Comparison of ENCODE assay signal across 13 cellular contexts in genomic region chr7:107993879-107994278, GRCh38. TPM values are rescaled to one million over a fixed set of nuclear protein-coding genes. Genes with fewer than 3 reads are reported as not detected.
A peak's percentile ranks its signal among the peaks of the same experiment; 100 is the strongest.
DNase-seq lines count a peak whose midpoint lies in the region; ATAC-seq, FAIRE-seq and TF ChIP-seq lines count a peak whose summit lies in the region.
"Had no signal": no experiment of that assay in that cellular context is flagged by ENCODE, and none has a peak within 500 bp of the region (broad histone marks: within the 10 kb centered on the region; RNA-seq: fewer than 3 reads in every experiment).

No MANE protein-coding gene starts in this region.

- POLR2A ChIA-PET in naive thymus-derived CD8-positive, alpha-beta T cell (lab: Charles Lee) = no interaction called here

- H3K4me1 Mint-ChIP-seq in naive thymus-derived CD8-positive, alpha-beta T cell = no peaks in the 10 kb centered on the region
- H3K4me1 Mint-ChIP-seq in nephron progenitor cell = peaks cover 43% of the 10 kb centered on the region
- H3K4me1 Mint-ChIP-seq: activated CD4-positive, alpha-beta memory T cell treated with anti-CD3 and anti-CD28 coated beads, Interleukin-2, amount 10 ng/mL, durations not matched to agents 7 days and 5 days; central memory CD8-positive, alpha-beta T cell had no signal

- H2AFZ ChIP-seq in mesenchymal stem cell (ENCODE audit: low read depth, low read length) = no peak overlapping the region

- DNase-seq in NCI-H146 (lab: John Stamatoyannopoulos, UW) (peak; percentile 82), mesenchymal stem cell (no peak), small intestine (peak; percentile 74), NCI-H1694 treated with DMSO at 0.1 percent for 48 hours (lab: John Stamatoyannopoulos, UW) (no peak), nephron progenitor cell (no peak)
- no peak for DNase-seq in naive thymus-derived CD8-positive, alpha-beta T cell
- DNase-seq: activated CD4-positive, alpha-beta memory T cell treated with anti-CD3 and anti-CD28 coated beads, Interleukin-2, amount 10 ng/mL, durations not matched to agents 7 days and 5 days; activated effector memory CD4-positive, alpha-beta T cell treated with anti-CD3 and anti-CD28 coated beads, Interleukin-2, amount 50 U/mL, for 16 hours; lower lobe of right lung; NCI-H2029 treated with DMSO at 0.1 percent for 48 hours had no signal

- H4K8ac ChIP-seq in mesenchymal stem cell (ENCODE audit: low read length) = peak overlapping the region; percentile 78

- H3K9me3 ChIP-seq in mesenchymal stem cell (ENCODE audit: control insufficient read depth, low read length) (no peaks in the 10 kb centered on the region), small intestine (ENCODE audit: control insufficient read depth, low read depth) (no peaks in the 10 kb centered on the region)
- H3K9me3 ChIP-seq: lower lobe of right lung had no signal

- H3K27ac ChIP-seq in VCaP = peak overlapping the region; percentile 95
- peak overlapping the region; percentile 57 for H3K27ac ChIP-seq in mesenchymal stem cell (ENCODE audit: low read length, poor library complexity, severe bottlenecking)
- peak overlapping the region in 1 of 2 donors; percentile 55 for H3K27ac ChIP-seq in small intestine (ENCODE audit: low read depth in 1 of 2, low read length in 1 of 2)
- H3K27ac ChIP-seq: lower lobe of right lung had no signal

- peaks cover 24 to 75% of the 10 kb centered on the region in 2 experiments for H3K36me3 ChIP-seq in mesenchymal stem cell (ENCODE audit: control insufficient read depth in 1 of 2, insufficient read depth in 2 of 2, low read depth in 1 of 2, low read length in 2 of 2)
- H3K36me3 ChIP-seq in small intestine (ENCODE audit: control insufficient read depth in 2 of 2, insufficient read depth in 2 of 2, low read length in 2 of 2) = peaks cover 0 to 8% of the 10 kb centered on the region in 2 donors

- H2BK15ac ChIP-seq in mesenchymal stem cell (ENCODE audit: low read depth, poor library complexity, severe bottlenecking) = peak overlapping the region; percentile 3

- 100% methylated on average over 1 of the region's 1 CpG for WGBS in mesenchymal stem cell
- 8 to 38% (median 19%) methylated on average over 1 of the region's 1 CpG for WGBS in small intestine, 3 donors

- peak overlapping the region in 1 of 2 experiments; percentile 91 for H2BK12ac ChIP-seq in mesenchymal stem cell (ENCODE audit: low read length in 2 of 2)

- peak overlapping the region; percentile 83 for H2BK5ac ChIP-seq in mesenchymal stem cell (ENCODE audit: low read depth, low read length, poor library complexity, severe bottlenecking)

- no peak for FAIRE-seq in small intestine (lab: Jason Lieb, UNC)

- H3K14ac ChIP-seq in mesenchymal stem cell (ENCODE audit: low read length in 2 of 2) = peak overlapping the region in 1 of 2 experiments; percentile 81

- H3K4me1 ChIP-seq in mesenchymal stem cell (ENCODE audit: control insufficient read depth, insufficient read depth, low read depth, low read length) (peaks cover 7% of the 10 kb centered on the region), small intestine (ENCODE audit: control insufficient read depth in 2 of 2, insufficient read depth in 1 of 2, low read depth in 1 of 2, low read length in 1 of 2) (peaks cover 7 to 13% of the 10 kb centered on the region in 2 donors)

- H3K18ac ChIP-seq in mesenchymal stem cell (ENCODE audit: low read depth in 1 of 2, low read length in 2 of 2) = peak overlapping the region; percentile 67 to 69

- peak overlapping the region; percentile 52 for H3K4me2 ChIP-seq in mesenchymal stem cell (ENCODE audit: low read length, poor library complexity, severe bottlenecking)

- H3K27me3 ChIP-seq in mesenchymal stem cell (ENCODE audit: control insufficient read depth in 1 of 2, insufficient read depth in 1 of 2, low read length in 2 of 2) (no peaks in the 10 kb centered on the region), small intestine (ENCODE audit: control insufficient read depth in 2 of 2, insufficient read depth in 2 of 2, low read length in 2 of 2) (peaks cover 0 to 2% of the 10 kb centered on the region in 2 donors)

- peaks cover 0 to 6% (median 0%) of the 10 kb centered on the region in 3 donors for H3K36me3 Mint-ChIP-seq in naive thymus-derived CD8-positive, alpha-beta T cell
- peaks cover 62% of the 10 kb centered on the region for H3K36me3 Mint-ChIP-seq in nephron progenitor cell (ENCODE audit: low read depth)
- H3K36me3 Mint-ChIP-seq: IgD-negative memory B cell had no signal

- peaks cover 3% of the 10 kb centered on the region for H3K79me1 ChIP-seq in mesenchymal stem cell (replicated peaks; ENCODE audit: low read length, poor library complexity, severe bottlenecking)

- no peak for ATAC-seq in naive thymus-derived CD8-positive, alpha-beta T cell
- ATAC-seq: lower lobe of right lung had no signal

- H3K23ac ChIP-seq in mesenchymal stem cell (ENCODE audit: low read length in 2 of 2) = peak overlapping the region in 1 of 2 experiments; percentile 87

- H3K4me3 Mint-ChIP-seq in naive thymus-derived CD8-positive, alpha-beta T cell = no peak overlapping the region
- H3K4me3 Mint-ChIP-seq in nephron progenitor cell = no peak overlapping the region
- H3K4me3 Mint-ChIP-seq: activated CD4-positive, alpha-beta memory T cell treated with anti-CD3 and anti-CD28 coated beads, Interleukin-2, amount 10 ng/mL, durations not matched to agents 7 days and 5 days; central memory CD8-positive, alpha-beta T cell; IgD-negative memory B cell had no signal

- peak overlapping the region; percentile 74 for H2BK120ac ChIP-seq in mesenchymal stem cell (ENCODE audit: low read depth, low read length)

- no peak overlapping the region for H3K27ac Mint-ChIP-seq in naive thymus-derived CD8-positive, alpha-beta T cell
- H3K27ac Mint-ChIP-seq in nephron progenitor cell = no peak overlapping the region
- H3K27ac Mint-ChIP-seq: activated CD4-positive, alpha-beta memory T cell treated with anti-CD3 and anti-CD28 coated beads, Interleukin-2, amount 10 ng/mL, durations not matched to agents 7 days and 5 days; IgD-negative memory B cell had no signal

- H3K4ac ChIP-seq in mesenchymal stem cell (ENCODE audit: low read depth in 1 of 2, low read length in 2 of 2) = peak overlapping the region; percentile 68 to 76

- H3K4me3 ChIP-seq in mesenchymal stem cell (ENCODE audit: insufficient read depth in 1 of 2, low read depth in 1 of 2, low read length in 2 of 2) (no peak overlapping the region), small intestine (ENCODE audit: low read depth in 1 of 2, low read length in 2 of 2) (no peak overlapping the region)
- H3K4me3 ChIP-seq: lower lobe of right lung had no signal

- H3K9ac ChIP-seq in mesenchymal stem cell (ENCODE audit: low read length) = peak overlapping the region; percentile 9

- H3K9me3 Mint-ChIP-seq in naive thymus-derived CD8-positive, alpha-beta T cell = peaks cover 0 to 2% (median 0%) of the 10 kb centered on the region in 9 donors
- H3K9me3 Mint-ChIP-seq in nephron progenitor cell = no peaks in the 10 kb centered on the region
- H3K9me3 Mint-ChIP-seq: activated CD4-positive, alpha-beta memory T cell treated with anti-CD3 and anti-CD28 coated beads, Interleukin-2, amount 10 ng/mL, durations not matched to agents 7 days and 5 days; central memory CD8-positive, alpha-beta T cell had no signal

- H2AK5ac ChIP-seq in mesenchymal stem cell (ENCODE audit: low read length, severe bottlenecking) = peak overlapping the region; percentile 92

- peak overlapping the region; percentile 93 for H4K91ac ChIP-seq in mesenchymal stem cell (ENCODE audit: low read length)

- TF ChIP-seq CTCF in VCaP (conservative IDR thresholded peaks at IDR 0.05) (no peak), nephron progenitor cell (IDR thresholded peaks at IDR 0.05) (no peak)

- H3K27me3 Mint-ChIP-seq in naive thymus-derived CD8-positive, alpha-beta T cell = peaks cover 10 to 55% (median 37%) of the 10 kb centered on the region in 5 donors
- no peaks in the 10 kb centered on the region for H3K27me3 Mint-ChIP-seq in nephron progenitor cell (ENCODE audit: low read depth, poor library complexity)

RNA-seq across cellular contexts. Expression of gene LAMB1, which starts 9.1 kb away (rescaled TPM):
- 509 TPM for polyA plus RNA-seq in mesenchymal stem cell (2013, experiment 1 of 2)
- polyA plus RNA-seq in mesenchymal stem cell (2013, experiment 2 of 2) = 467 TPM
- 100 to 1,000 TPM in 1 of 3 donors, 10 to 100 TPM in 2; 15.9 to 124 (median 19.5) TPM for polyA plus RNA-seq in small intestine
- total RNA-seq in naive thymus-derived CD8-positive, alpha-beta T cell = 1 to 10 TPM in 1 of 2 experiments, under 1 TPM in 1; 0.13 to 1.5 TPM
- under 1 TPM in 2 of 3 donors, not detected in 1; 0.37 to 0.77 TPM for polyA plus RNA-seq in naive thymus-derived CD8-positive, alpha-beta T cell
- total RNA-seq: activated CD4-positive, alpha-beta memory T cell treated with anti-CD3 and anti-CD28 coated beads, Interleukin-2, amount 10 ng/mL, durations not matched to agents 7 days and 5 days had no signal
- polyA plus RNA-seq: IgD-negative memory B cell had no signal

Comparison
In these comparisons a context has a peak if more than half of its experiments do, and no peak if none do; other contexts are left out.
1. DNase-seq: peak in NCI-H146 (single experiment) and small intestine (single experiment); none in mesenchymal stem cell (single experiment), NCI-H1694 treated with DMSO at 0.1 percent for 48 hours (single experiment), naive thymus-derived CD8-positive, alpha-beta T cell (0 of 10) and nephron progenitor cell (single experiment).
2. RNA of gene LAMB1, which starts 9.1 kb away (polyA plus RNA-seq): 15.9 to 124 TPM in small intestine; 0.37 to 0.77 TPM in naive thymus-derived CD8-positive, alpha-beta T cell; every median in the first group is over 4 times any median in the second.